ENCODE assay signal across 8 cellular contexts in genomic region chr14:20690848-20691640, GRCh38. TPM values are rescaled to one million over a fixed set of nuclear protein-coding genes. Genes with fewer than 3 reads are reported as not detected.
DNase-seq lines count a peak whose midpoint lies in the region; ATAC-seq, FAIRE-seq and TF ChIP-seq lines count a peak whose summit lies in the region.

No MANE protein-coding gene starts in this region.

- no peaks in the 10 kb centered on the region for H3K9me3 ChIP-seq in OCI-LY1 (ENCODE audit: low read length)

- no peak overlapping the region for H3K27ac ChIP-seq in OCI-LY1 (ENCODE audit: low read depth, low read length, poor library complexity, severe bottlenecking)

- peak overlapping the region; percentile 20; the same call in 1 of the 2 replicates for H3K4me2 ChIP-seq in OCI-LY1 (ENCODE audit: low read length)

- no peaks in the 10 kb centered on the region for H3K27me3 Mint-ChIP-seq in osteocyte (ENCODE audit: unreplicated experiment)

- peaks cover 2% of the 10 kb centered on the region for H3K36me3 Mint-ChIP-seq in osteocyte (ENCODE audit: unreplicated experiment)

- no peaks in the 10 kb centered on the region for H3K27me3 ChIP-seq in OCI-LY1 (ENCODE audit: insufficient read depth, low read length)

- H4K20me1 ChIP-seq in OCI-LY1 (ENCODE audit: insufficient read depth, low read length): no peaks in the 10 kb centered on the region

- H3K9me2 ChIP-seq in OCI-LY1 (ENCODE audit: low read depth, low read length): no peaks in the 10 kb centered on the region

- no peaks in the 10 kb centered on the region for H3F3A ChIP-seq in OCI-LY1 (ENCODE audit: insufficient read depth, low read length)

- peak overlapping the region; percentile 34; the same call in 1 of the 2 replicates for H2AFZ ChIP-seq in OCI-LY1 (ENCODE audit: low read length)

- H3K9me3 Mint-ChIP-seq in osteocyte (ENCODE audit: unreplicated experiment): no peaks in the 10 kb centered on the region

- peaks cover 2% of the 10 kb centered on the region for H3K4me1 Mint-ChIP-seq in osteocyte (ENCODE audit: unreplicated experiment)

- H3K27ac Mint-ChIP-seq in osteocyte (ENCODE audit: unreplicated experiment): no peak overlapping the region

- H3K79me2 ChIP-seq in OCI-LY1 (ENCODE audit: insufficient read depth, low read length): no peaks in the 10 kb centered on the region

- ATAC-seq in GM18502 (IDR thresholded peaks at IDR 0.05; ENCODE audit: poor library complexity, unreplicated experiment) (peak; percentile 83), HG03045 (IDR thresholded peaks at IDR 0.05; ENCODE audit: unreplicated experiment) (no peak)

- DNase-seq in Ammon's horn (ENCODE audit: low spot score) (peak; percentile 89), frontal cortex (ENCODE audit: low spot score in 2 of 2) (peak; percentile 56 to 73), osteocyte (ENCODE audit: extremely low spot score, unreplicated experiment) (no peak)
- DNase-seq in activated gamma-delta T cell treated with anti-CD3 and anti-CD28 coated beads, Interleukin-2, amount 50 U/mL, for 16 hours (ENCODE audit: low read depth): peak; percentile 14

- TF ChIP-seq CTCF in OCI-LY1 (IDR thresholded peaks at IDR 0.05; ENCODE audit: low read length) (peak; percentile 93), osteocyte (IDR thresholded peaks at IDR 0.05) (peak; percentile 82)

- no peaks in the 10 kb centered on the region for H3K36me3 ChIP-seq in OCI-LY1 (ENCODE audit: insufficient read depth, low read length)

- peak; percentile 85 for TF ChIP-seq RAD21 in Ishikawa (IDR thresholded peaks at IDR 0.05; ENCODE audit: low read depth)

- no peak overlapping the region for H3K4me3 ChIP-seq in OCI-LY1 (ENCODE audit: low read depth, low read length, poor library complexity, severe bottlenecking)

- H3K4me1 ChIP-seq in OCI-LY1 (ENCODE audit: insufficient read depth, low read length, severe bottlenecking): peaks cover 3% of the 10 kb centered on the region

- H3K4me3 Mint-ChIP-seq in osteocyte (ENCODE audit: unreplicated experiment): peak overlapping the region; percentile 3

- H3K9ac ChIP-seq in OCI-LY1 (ENCODE audit: low read length): no peak overlapping the region

- TF ChIP-seq EP300 in Ishikawa (IDR thresholded peaks at IDR 0.05; ENCODE audit: borderline replicate concordance): no peak

- FAIRE-seq in frontal cortex (lab: Jason Lieb, UNC): peak; percentile 56

TF ChIP-seq in Ishikawa, 13 proteins besides CTCF, POLR2A, EP300 and RAD21:
- TF ChIP-seq TAF1 (IDR thresholded peaks at IDR 0.05; ENCODE audit: low read depth) (no peak), CREB1 (IDR thresholded peaks at IDR 0.05; ENCODE audit: low read depth) (no peak), EGR1 (IDR thresholded peaks at IDR 0.05) (no peak), YY1 (IDR thresholded peaks at IDR 0.05; ENCODE audit: low read depth) (no peak)
- TF ChIP-seq, protein P1, sequence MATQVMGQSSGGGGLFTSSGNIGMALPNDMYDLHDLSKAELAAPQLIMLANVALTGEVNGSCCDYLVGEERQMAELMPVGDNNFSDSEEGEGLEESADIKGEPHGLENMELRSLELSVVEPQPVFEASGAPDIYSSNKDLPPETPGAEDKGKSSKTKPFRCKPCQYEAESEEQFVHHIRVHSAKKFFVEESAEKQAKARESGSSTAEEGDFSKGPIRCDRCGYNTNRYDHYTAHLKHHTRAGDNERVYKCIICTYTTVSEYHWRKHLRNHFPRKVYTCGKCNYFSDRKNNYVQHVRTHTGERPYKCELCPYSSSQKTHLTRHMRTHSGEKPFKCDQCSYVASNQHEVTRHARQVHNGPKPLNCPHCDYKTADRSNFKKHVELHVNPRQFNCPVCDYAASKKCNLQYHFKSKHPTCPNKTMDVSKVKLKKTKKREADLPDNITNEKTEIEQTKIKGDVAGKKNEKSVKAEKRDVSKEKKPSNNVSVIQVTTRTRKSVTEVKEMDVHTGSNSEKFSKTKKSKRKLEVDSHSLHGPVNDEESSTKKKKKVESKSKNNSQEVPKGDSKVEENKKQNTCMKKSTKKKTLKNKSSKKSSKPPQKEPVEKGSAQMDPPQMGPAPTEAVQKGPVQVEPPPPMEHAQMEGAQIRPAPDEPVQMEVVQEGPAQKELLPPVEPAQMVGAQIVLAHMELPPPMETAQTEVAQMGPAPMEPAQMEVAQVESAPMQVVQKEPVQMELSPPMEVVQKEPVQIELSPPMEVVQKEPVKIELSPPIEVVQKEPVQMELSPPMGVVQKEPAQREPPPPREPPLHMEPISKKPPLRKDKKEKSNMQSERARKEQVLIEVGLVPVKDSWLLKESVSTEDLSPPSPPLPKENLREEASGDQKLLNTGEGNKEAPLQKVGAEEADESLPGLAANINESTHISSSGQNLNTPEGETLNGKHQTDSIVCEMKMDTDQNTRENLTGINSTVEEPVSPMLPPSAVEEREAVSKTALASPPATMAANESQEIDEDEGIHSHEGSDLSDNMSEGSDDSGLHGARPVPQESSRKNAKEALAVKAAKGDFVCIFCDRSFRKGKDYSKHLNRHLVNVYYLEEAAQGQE (IDR thresholded peaks at IDR 0.05; ENCODE audit: low read depth): no peak
- TF ChIP-seq, protein P2, sequence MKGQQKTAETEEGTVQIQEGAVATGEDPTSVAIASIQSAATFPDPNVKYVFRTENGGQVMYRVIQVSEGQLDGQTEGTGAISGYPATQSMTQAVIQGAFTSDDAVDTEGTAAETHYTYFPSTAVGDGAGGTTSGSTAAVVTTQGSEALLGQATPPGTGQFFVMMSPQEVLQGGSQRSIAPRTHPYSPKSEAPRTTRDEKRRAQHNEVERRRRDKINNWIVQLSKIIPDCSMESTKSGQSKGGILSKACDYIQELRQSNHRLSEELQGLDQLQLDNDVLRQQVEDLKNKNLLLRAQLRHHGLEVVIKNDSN (IDR thresholded peaks at IDR 0.05): peak; percentile 73

RNA-seq across cellular contexts. Expression of gene ANG, which starts 2.5 kb away (rescaled TPM):
- total RNA-seq in frontal cortex (0.82 TPM), osteocyte (7.4 and 8.6 TPM in 2 replicates)

RNA-seq across cellular contexts. Expression of gene RNASE4, which starts 6.7 kb away (rescaled TPM):
- 1.2 TPM for total RNA-seq in frontal cortex
- total RNA-seq in osteocyte: 17.2 and 17.8 TPM in 2 replicates

RNA-seq across cellular contexts. Expression of gene OR6S1, which starts 49.6 kb away (rescaled TPM):
- total RNA-seq in frontal cortex: not detected
- total RNA-seq in osteocyte: not detected in 2 replicates

RNA-seq across cellular contexts. Expression of gene EDDM3A, which starts 54.6 kb away (rescaled TPM):
- total RNA-seq in frontal cortex (not detected), osteocyte (not detected in 2 replicates)
